ENCODE assay signal across 31 cellular contexts in genomic region chr3:114700637-114701234, GRCh38.
"Had no signal": no experiment of that assay in that cellular context is flagged by ENCODE, and none has a peak within 500 bp of the region (broad histone marks: within the 10 kb centered on the region; RNA-seq: fewer than 3 reads in every experiment).

No MANE protein-coding gene starts in this region.

- H3K36me3 ChIP-seq: ascending aorta, brain microvascular endothelial cell, esophagus muscularis mucosa, gastrocnemius medialis, WERI-Rb-1 had no signal

- H3K9me3 Mint-ChIP-seq: activated B cell treated with CpG ODN at 0.5 μM for 24 hours; activated T-cell treated with anti-CD3 and anti-CD28 coated beads, Interleukin-2, amount 50 U/mL, for 24 hours; activated T-helper 17 cell treated with anti-CD3 and anti-CD28 coated beads, Interleukin-2, amount 50 U/mL, for 72 hours; central memory CD8-positive, alpha-beta T cell; dendritic cell treated with granulocyte-macrophage colony-stimulating factor and Interleukin-4, amounts not matched to agents 40 ng/mL and 50 ng/mL, for 4 days; endodermal cell; T-helper 2 cell treated with Interferon-gamma antibody and Interleukin-4, amounts not matched to agents 5 μg/mL and 100 μg/mL, for 36 hours had no signal

- H3K27ac Mint-ChIP-seq: activated B cell treated with CpG ODN at 0.5 μM for 24 hours; activated naive CD8-positive, alpha-beta T cell; activated T-cell treated with anti-CD3 and anti-CD28 coated beads, Interleukin-2, amount 50 U/mL, for 24 hours; activated T-helper 17 cell treated with anti-CD3 and anti-CD28 coated beads, Interleukin-2, amount 50 U/mL, for 72 hours; dendritic cell treated with granulocyte-macrophage colony-stimulating factor and Interleukin-4, amounts not matched to agents 40 ng/mL and 50 ng/mL, for 4 days; endodermal cell; T-helper 17 cell; T-helper 2 cell treated with Interferon-gamma antibody and Interleukin-4, amounts not matched to agents 5 μg/mL and 100 μg/mL, for 36 hours had no signal

- H3K4me1 ChIP-seq: foreskin keratinocyte had no signal

- H3K4me3 ChIP-seq: ascending aorta, coronary artery, dorsolateral prefrontal cortex, esophagus muscularis mucosa, gastrocnemius medialis had no signal

- FAIRE-seq: bronchial epithelial cell had no signal

- H3K4me1 Mint-ChIP-seq: endodermal cell had no signal

- DNase-seq: activated B cell treated with CpG ODN at 0.5 μM for 24 hours; activated CD4-positive, alpha-beta T cell treated with anti-CD3 and anti-CD28 coated beads for 48 hours; activated CD4-positive, alpha-beta T cell treated with anti-CD3 and anti-CD28 coated beads, Interleukin-2, amount 50 U/mL, for 1 hour; activated CD4-positive, alpha-beta T cell treated with anti-CD3 and anti-CD28 coated beads, Interleukin-2, amount 50 U/mL, for 48 hours; activated CD8-positive, alpha-beta memory T cell treated with anti-CD3 and anti-CD28 coated beads, Interleukin-2, amount 50 U/mL, for 48 hours; activated effector memory CD4-positive, alpha-beta T cell treated with Interleukin-2 at 50 U/mL for 16 hours; activated gamma-delta T cell treated with Interleukin-2 at 50 U/mL for 16 hours; activated naive CD4-positive, alpha-beta T cell treated with anti-CD3 and anti-CD28 coated beads, Interleukin-2, amount 50 U/mL, for 16 hours; activated naive CD4-positive, alpha-beta T cell treated with Interleukin-2 at 50 U/mL for 16 hours; activated T-cell treated with anti-CD3 and anti-CD28 coated beads for 4 hours; activated T-cell treated with anti-CD3 and anti-CD28 coated beads, Interleukin-2, amount 50 U/mL, for 24 hours; brain microvascular endothelial cell; dorsolateral prefrontal cortex; effector memory CD4-positive, alpha-beta T cell; endodermal cell; foreskin keratinocyte; gastrocnemius medialis; T-helper 1 cell; T-helper 17 cell; T1000; WERI-Rb-1 had no signal

- ATAC-seq: activated CD4-positive, CD25-positive, alpha-beta regulatory T cell treated with anti-CD3 and anti-CD28 coated beads, Interleukin-2, amount 50 U/mL, for 24 hours; activated T-helper 17 cell treated with anti-CD3 and anti-CD28 coated beads, Interleukin-2, amount 50 U/mL, for 72 hours; foreskin keratinocyte; T-helper 17 cell had no signal

- H3K27me3 Mint-ChIP-seq: activated B cell treated with CpG ODN at 0.5 μM for 24 hours; activated naive CD8-positive, alpha-beta T cell; activated T-cell treated with anti-CD3 and anti-CD28 coated beads, Interleukin-2, amount 50 U/mL, for 24 hours; activated T-helper 17 cell treated with anti-CD3 and anti-CD28 coated beads, Interleukin-2, amount 50 U/mL, for 72 hours; central memory CD8-positive, alpha-beta T cell; dendritic cell treated with granulocyte-macrophage colony-stimulating factor and Interleukin-4, amounts not matched to agents 40 ng/mL and 50 ng/mL, for 4 days; T-helper 17 cell had no signal

- H3K27ac ChIP-seq: ascending aorta, brain microvascular endothelial cell, coronary artery, dorsolateral prefrontal cortex, esophagus muscularis mucosa, foreskin keratinocyte, gastrocnemius medialis, WERI-Rb-1 had no signal

- H3K27me3 ChIP-seq: ascending aorta, brain microvascular endothelial cell, dorsolateral prefrontal cortex, esophagus muscularis mucosa, foreskin keratinocyte, gastrocnemius medialis had no signal

- H3K4me3 Mint-ChIP-seq: activated B cell treated with CpG ODN at 0.5 μM for 24 hours; activated naive CD8-positive, alpha-beta T cell; activated T-cell treated with anti-CD3 and anti-CD28 coated beads, Interleukin-2, amount 50 U/mL, for 24 hours; activated T-helper 17 cell treated with anti-CD3 and anti-CD28 coated beads, Interleukin-2, amount 50 U/mL, for 72 hours; central memory CD8-positive, alpha-beta T cell; dendritic cell treated with granulocyte-macrophage colony-stimulating factor and Interleukin-4, amounts not matched to agents 40 ng/mL and 50 ng/mL, for 4 days; endodermal cell; T-helper 17 cell; T-helper 2 cell treated with Interferon-gamma antibody and Interleukin-4, amounts not matched to agents 5 μg/mL and 100 μg/mL, for 36 hours had no signal

- H3K9me3 ChIP-seq: ascending aorta, esophagus muscularis mucosa, gastrocnemius medialis had no signal
